In genomic region chr10:89250814-89251416, GRCh38 we compare ENCODE assay signal across 8 cellular contexts. TPM values are rescaled to one million over a fixed set of nuclear protein-coding genes. Genes with fewer than 3 reads are reported as not detected.
DNase-seq lines count a peak whose midpoint lies in the region; ATAC-seq and TF ChIP-seq lines count a peak whose summit lies in the region.

No MANE protein-coding gene starts in this region.

- no peaks in the 10 kb centered on the region for H3K27me3 ChIP-seq in SK-N-SH (ENCODE audit: insufficient read depth)
- no peaks in the 10 kb centered on the region for H3K27me3 ChIP-seq in OCI-LY3 (ENCODE audit: low read depth, low read length)
- no peaks in the 10 kb centered on the region for H3K27me3 ChIP-seq in psoas muscle (ENCODE audit: insufficient read depth in 3 of 3, low read length in 2 of 3)

- no peak for ATAC-seq in SK-N-SH treated with all-trans-retinoic acid at 6 μM for 48 hours
- peak; percentile 25 for ATAC-seq in esophagus mucosa
- ATAC-seq in psoas muscle: no peak
- no peak for ATAC-seq in GM18873 (IDR thresholded peaks at IDR 0.05; ENCODE audit: low FRiP score, unreplicated experiment)
- ATAC-seq in HG03571 (IDR thresholded peaks at IDR 0.05; ENCODE audit: unreplicated experiment): no peak

- H4K20me1 ChIP-seq in SK-N-SH (ENCODE audit: insufficient read depth): no peaks in the 10 kb centered on the region
- H4K20me1 ChIP-seq in OCI-LY3 (ENCODE audit: insufficient read depth, low read length): no peaks in the 10 kb centered on the region

- TF ChIP-seq EP300 in SK-N-SH (IDR thresholded peaks at IDR 0.05; ENCODE audit: borderline replicate concordance in 1 of 2, low read depth in 1 of 2, low read length in 1 of 2): no peak

- no peaks in the 10 kb centered on the region for H3K9me2 ChIP-seq in SK-N-SH

- H3K4me3 ChIP-seq in SK-N-SH (ENCODE audit: low read depth in 2 of 2, low read length in 1 of 2) (peak overlapping the region; percentile 88 to 95), OCI-LY3 (ENCODE audit: low read length) (peak overlapping the region; percentile 95), psoas muscle (peak overlapping the region; percentile 99)

- peak overlapping the region; percentile 14 to 73; a peak in 3 of 4 replicates for H3K27ac ChIP-seq in SK-N-SH (ENCODE audit: low read depth in 2 of 2, low read length in 1 of 2)
- no peak overlapping the region for H3K27ac ChIP-seq in OCI-LY3 (ENCODE audit: low read length)
- H3K27ac ChIP-seq in psoas muscle: peak overlapping the region; percentile 82

- H3K79me2 ChIP-seq in SK-N-SH (ENCODE audit: insufficient read depth) (no peaks in the 10 kb centered on the region), OCI-LY3 (ENCODE audit: low read length) (no peaks in the 10 kb centered on the region)

- H3K9me3 ChIP-seq in SK-N-SH (no peaks in the 10 kb centered on the region), OCI-LY3 (ENCODE audit: insufficient read depth, low read length) (peaks cover 9% of the 10 kb centered on the region; the same call in 1 of the 2 replicates), psoas muscle (no peaks in the 10 kb centered on the region)

- H3K4me1 ChIP-seq in SK-N-SH (ENCODE audit: control insufficient read depth in 1 of 2, insufficient read depth in 2 of 2, low read depth in 1 of 2, low read length in 1 of 2): peaks cover 0 to 6% of the 10 kb centered on the region in 2 experiments; a peak in 2 of 4 replicates
- peaks cover 30% of the 10 kb centered on the region for H3K4me1 ChIP-seq in OCI-LY3 (ENCODE audit: low read length)
- H3K4me1 ChIP-seq in psoas muscle: peaks cover 9% of the 10 kb centered on the region

- H2AFZ ChIP-seq in SK-N-SH (ENCODE audit: low read depth): peak overlapping the region; percentile 98
- peak overlapping the region; percentile 69 for H2AFZ ChIP-seq in OCI-LY3 (ENCODE audit: low read depth, low read length)

- TF ChIP-seq CTCF in SK-N-SH (IDR thresholded peaks at IDR 0.05) (no peak), OCI-LY3 (IDR thresholded peaks at IDR 0.05; ENCODE audit: low read depth, low read length) (no peak), psoas muscle (IDR thresholded peaks at IDR 0.05) (no peak)

- no peaks in the 10 kb centered on the region for H3F3A ChIP-seq in SK-N-SH (replicated peaks; ENCODE audit: insufficient read depth)

- CTCF ChIA-PET in SK-N-SH (lab: Yijun Ruan, JAX): interaction anchor here (0.7 to 1.6 kb wide), 9 partner anchors 21 to 318 kb away, joined by 3 to 6 read pairs (median 4); no protein-coding TSS in a partner anchor

- WGBS in SK-N-SH (ENCODE audit: low lambda C conversion rate): 19% methylated on average over 14 of the region's 14 CpGs
- WGBS in psoas muscle, 3 donors: 33 to 38% (median 37%) methylated on average over 14 of the region's 14 CpGs

- POLR2A ChIA-PET in SK-N-SH (lab: Yijun Ruan, JAX): interaction anchor here (1.0 kb wide), 1 partner anchor 164 kb away, joined by 3 read pairs; no protein-coding TSS in a partner anchor

- DNase-seq in SK-N-SH (no peak), psoas muscle (no peak)
- no peak for DNase-seq in stimulated activated CD4-positive, alpha-beta T cell treated with anti-CD3 and anti-CD28 coated beads, Interleukin-4, amount 100 ng/mL, for 4 hours

- TF ChIP-seq RAD21 in SK-N-SH (IDR thresholded peaks at IDR 0.05; ENCODE audit: low read length): no peak

- H3K36me3 ChIP-seq in SK-N-SH (replicated peaks in 1 of 2; ENCODE audit: control insufficient read depth in 1 of 2, insufficient read depth in 2 of 2, low read length in 1 of 2): no peaks in the 10 kb centered on the region
- H3K36me3 ChIP-seq in OCI-LY3 (replicated peaks; ENCODE audit: low read depth, low read length): peaks cover 8% of the 10 kb centered on the region
- no peaks in the 10 kb centered on the region for H3K36me3 ChIP-seq in psoas muscle (ENCODE audit: insufficient read depth in 1 of 2, low read depth in 1 of 2)

- H3K4me2 ChIP-seq in SK-N-SH (peak overlapping the region; percentile 88), OCI-LY3 (ENCODE audit: low read length) (peak overlapping the region; percentile 94)

- peak overlapping the region; percentile 66; the same call in 1 of the 2 replicates for H3K9ac ChIP-seq in SK-N-SH
- H3K9ac ChIP-seq in OCI-LY3 (ENCODE audit: low read length): peak overlapping the region; percentile 74

- intact Hi-C loops in psoas muscle (cut with DNase I): no loop called here

TF ChIP-seq in SK-N-SH, 30 proteins besides CTCF, POLR2A, EP300 and RAD21 (continues in another document):
- no peak for TF ChIP-seq REST (IDR thresholded peaks at IDR 0.05; ENCODE audit: low read depth, low read length)
- peak; percentile 30; the same call in 1 of the 2 replicates for TF ChIP-seq GATA2 (CRISPR knock-in tag; IDR thresholded peaks at IDR 0.05)
- TF ChIP-seq MEF2A (IDR thresholded peaks at IDR 0.05; ENCODE audit: borderline replicate concordance, low read depth): no peak
- TF ChIP-seq ELF1 (IDR thresholded peaks at IDR 0.05): no peak

TF ChIP-seq in SK-N-SH treated with all-trans-retinoic acid at 6 μM for 48 hours, 23 proteins besides CTCF, POLR2A, EP300 and RAD21:
- no peak for TF ChIP-seq PATZ1 (CRISPR knock-in tag; IDR thresholded peaks at IDR 0.05; ENCODE audit: borderline replicate concordance)
- TF ChIP-seq OSR1 (CRISPR knock-in tag; IDR thresholded peaks at IDR 0.05): no peak
- no peak for TF ChIP-seq CSDC2 (CRISPR knock-in tag; IDR thresholded peaks at IDR 0.05)

RNA-seq across cellular contexts. Expression of gene LIPA, which starts 0.7 kb away (rescaled TPM):
- polyA plus RNA-seq in SK-N-SH (2012; rRNA removed) (43.2 and 63.2 TPM in 2 replicates), psoas muscle (10 to 100 TPM in 1 of 3 donors, 1 to 10 TPM in 2; 7.6 to 10.3 (median 8.2) TPM)
- polyA plus RNA-seq in SK-N-SH (2012; cell fraction: cytosol; rRNA removed): 60.7 and 61.2 TPM in 2 replicates
- polyA plus RNA-seq in SK-N-SH (2012; cell fraction: nucleus; rRNA removed): 15.3 and 45.5 TPM in 2 replicates
- total RNA-seq in esophagus mucosa (26.6 TPM), psoas muscle (10 to 100 TPM in 3 of 4 donors, 1 to 10 TPM in 1; 7.7 to 14.2 (median 12.3) TPM)

RNA-seq across cellular contexts. Expression of gene CH25H, which starts 43.8 kb away (rescaled TPM):
- polyA plus RNA-seq in SK-N-SH (2012; rRNA removed) (not detected in 2 replicates), psoas muscle (under 1 TPM; 0.05 to 0.35 (median 0.25) TPM)
- 0.03 TPM in 1 of 2 replicates, not detected in the other for polyA plus RNA-seq in SK-N-SH (2012; cell fraction: cytosol; rRNA removed)
- polyA plus RNA-seq in SK-N-SH (2012; cell fraction: nucleus; rRNA removed): 0.05 TPM in 1 of 2 replicates, not detected in the other
- total RNA-seq in esophagus mucosa (4.8 TPM), psoas muscle (1 to 10 TPM in 1 of 4 donors, under 1 TPM in 1, not detected in 2; 0.13 to 1.1 TPM)

RNA-seq across cellular contexts. Expression of gene IFIT2, which starts 50.9 kb away (rescaled TPM):
- polyA plus RNA-seq in SK-N-SH (2012; rRNA removed): 0.99 and 1.2 TPM in 2 replicates
- 1.7 and 1.8 TPM in 2 replicates for polyA plus RNA-seq in SK-N-SH (2012; cell fraction: cytosol; rRNA removed)
- polyA plus RNA-seq in SK-N-SH (2012; cell fraction: nucleus; rRNA removed): 0.48 and 1.1 TPM in 2 replicates
- 1.5 TPM for total RNA-seq in esophagus mucosa
- 1 to 10 TPM; 1.2 to 4.2 (median 1.6) TPM for total RNA-seq in psoas muscle
- 1 to 10 TPM; 1.2 to 1.4 (median 1.3) TPM for polyA plus RNA-seq in psoas muscle
